8 cellular contexts compared by ENCODE assay signal in genomic region chr2:157874278-157874825, GRCh38. TPM values are rescaled to one million over a fixed set of nuclear protein-coding genes. Genes with fewer than 3 reads are reported as not detected.
DNase-seq lines count a peak whose midpoint lies in the region; ATAC-seq and TF ChIP-seq lines count a peak whose summit lies in the region.

No MANE protein-coding gene starts in this region.

- peak overlapping the region; percentile 94 for H3K4me2 ChIP-seq in BLaER1

- H3K9me3 Mint-ChIP-seq in nephron, result no peaks in the 10 kb centered on the region

- no peaks in the 10 kb centered on the region for H3K36me3 Mint-ChIP-seq in nephron (ENCODE audit: low read depth)

- no peak for TF ChIP-seq CTCF in RWPE2 (IDR thresholded peaks at IDR 0.05; ENCODE audit: poor library complexity, severe bottlenecking)
- no peak for TF ChIP-seq CTCF in nephron (IDR thresholded peaks at IDR 0.05; ENCODE audit: unreplicated experiment in 3 of 3)

- H3K4me3 Mint-ChIP-seq in nephron, result peak overlapping the region; percentile 98 to 100 (median 100)

- H3K27me3 ChIP-seq in BLaER1 (no peaks in the 10 kb centered on the region), RWPE2 (ENCODE audit: insufficient read depth, poor library complexity, severe bottlenecking) (no peaks in the 10 kb centered on the region), esophagus (ENCODE audit: control insufficient read depth in 1 of 2, insufficient read depth in 2 of 2, low read length in 2 of 2) (no peaks in the 10 kb centered on the region)

- H3K4me1 ChIP-seq in BLaER1 (peaks cover 18% of the 10 kb centered on the region), RWPE2 (ENCODE audit: insufficient read depth, poor library complexity, severe bottlenecking) (peaks cover 23% of the 10 kb centered on the region), esophagus (ENCODE audit: control insufficient read depth in 2 of 2, insufficient read depth in 2 of 2, low read length in 1 of 2) (peaks cover 0 to 5% of the 10 kb centered on the region in 2 donors)

- no peak overlapping the region for H3K27ac ChIP-seq in BLaER1
- H3K27ac ChIP-seq in RWPE2 (ENCODE audit: poor library complexity, severe bottlenecking), result peak overlapping the region; percentile 82
- H3K27ac ChIP-seq in esophagus (ENCODE audit: low read depth in 2 of 2, low read length in 1 of 2), result peak overlapping the region; percentile 16 to 98

- 77 to 87% methylated on average over 6 of the region's 6 CpGs for WGBS in esophagus, 2 donors

- H3K9me3 ChIP-seq in BLaER1 (no peaks in the 10 kb centered on the region), RWPE2 (ENCODE audit: severe bottlenecking) (no peaks in the 10 kb centered on the region), esophagus (ENCODE audit: control insufficient read depth in 2 of 2, insufficient read depth in 1 of 2, low read depth in 1 of 2, low read length in 1 of 2) (no peaks in the 10 kb centered on the region)

- peak overlapping the region; percentile 99 to 100 (median 100) for H3K27ac Mint-ChIP-seq in nephron

- 0 out of 2 replicates have a peak overlapping the region, but pooled peaks have one; percentile 29 for H3K9ac ChIP-seq in BLaER1

- peaks cover 41% of the 10 kb centered on the region for H3K4me1 Mint-ChIP-seq in nephron

- ATAC-seq in RWPE2 (ENCODE audit: low read depth), result no peak

- H3K4me3 ChIP-seq in BLaER1, result peak overlapping the region; percentile 80
- peak overlapping the region; percentile 98 for H3K4me3 ChIP-seq in RWPE2 (ENCODE audit: severe bottlenecking)
- peak overlapping the region in 1 of 2 donors; percentile 95 for H3K4me3 ChIP-seq in esophagus (ENCODE audit: low read depth in 1 of 2, low read length in 2 of 2)

- no peak for DNase-seq in RWPE2 (ENCODE audit: low spot score)
- DNase-seq in amygdala (lab: John Stamatoyannopoulos, UW), result no peak
- no peak for DNase-seq in NCI-H446 (lab: John Stamatoyannopoulos, UW)
- no peak for DNase-seq in SIG-M5 (lab: John Stamatoyannopoulos, UW)
- no peak for DNase-seq in occipital lobe (lab: John Stamatoyannopoulos, UW)

- no peaks in the 10 kb centered on the region for H3K27me3 Mint-ChIP-seq in nephron (ENCODE audit: low read depth)

- no peaks in the 10 kb centered on the region for H3K36me3 ChIP-seq in BLaER1
- peaks cover 6% of the 10 kb centered on the region; the same call in 1 of the 2 replicates for H3K36me3 ChIP-seq in RWPE2 (ENCODE audit: low read depth)
- no peaks in the 10 kb centered on the region for H3K36me3 ChIP-seq in esophagus (ENCODE audit: control insufficient read depth in 2 of 2, insufficient read depth in 2 of 2, low read length in 1 of 2)

- H4K20me1 ChIP-seq in BLaER1, result peaks cover 15% of the 10 kb centered on the region; the same call in 1 of the 2 replicates

RNA-seq across cellular contexts. Expression of gene ACVR1, which starts 1.8 kb away (rescaled TPM):
- 1 to 10 TPM; 1.8 to 5.9 TPM for polyA plus RNA-seq in esophagus
- total RNA-seq in occipital lobe, result 20.3 TPM
